In genomic region chr15:40092416-40093223, GRCh38 we compare ENCODE assay signal across 8 cellular contexts. TPM values are rescaled to one million over a fixed set of nuclear protein-coding genes. Genes with fewer than 3 reads are reported as not detected.
DNase-seq lines count a peak whose midpoint lies in the region; ATAC-seq and TF ChIP-seq lines count a peak whose summit lies in the region.

No MANE protein-coding gene starts in this region.

- H4K20me1 ChIP-seq in mammary epithelial cell (ENCODE audit: insufficient read depth, low read length) = no peaks in the 10 kb centered on the region

- no peak for TF ChIP-seq POLR2A in breast epithelium (IDR thresholded peaks at IDR 0.05)
- TF ChIP-seq POLR2A in erythroblast (IDR thresholded peaks at IDR 0.05; ENCODE audit: low read length) = no peak

- DNase-seq in breast epithelium (ENCODE audit: low spot score in 2 of 2) (no peak), mammary epithelial cell (no peak), SJSA1 (ENCODE audit: low read depth in 1 of 2, low spot score in 2 of 2) (peak in 1 of 2 experiments; percentile 64), erythroblast (lab: John Stamatoyannopoulos, UW) (no peak), SW480 (ENCODE audit: low spot score) (no peak)

- BruUV-seq in mammary epithelial cell (replicated peaks; lab: Mats Ljungman, UMichigan) = no TSS peak

- TF ChIP-seq CTCF in breast epithelium (IDR thresholded peaks at IDR 0.05) (peak in 1 of 3 donors; percentile 6), mammary epithelial cell (conservative IDR thresholded peaks at IDR 0.05 in 1 of 2, IDR thresholded peaks at IDR 0.05 in 1 of 2; ENCODE audit: extremely low read depth in 1 of 2, insufficient read depth in 1 of 2, low read depth in 1 of 2, low read length in 2 of 2) (no peak)

- dilution Hi-C loops in mammary epithelial cell (cut with HindIII; ENCODE audit: low sequenced_read_pairs) = no loop called here

- H3K4me2 ChIP-seq in mammary epithelial cell (ENCODE audit: insufficient read depth, low read depth, low read length) = no peak overlapping the region

- H3K4me1 ChIP-seq in breast epithelium = peaks cover 12 to 28% of the 10 kb centered on the region in 2 donors
- no peaks in the 10 kb centered on the region for H3K4me1 ChIP-seq in mammary epithelial cell (ENCODE audit: insufficient read depth, low read length)
- peaks cover 67% of the 10 kb centered on the region for H3K4me1 ChIP-seq in SJSA1 (replicated peaks)
- peaks cover 64% of the 10 kb centered on the region for H3K4me1 ChIP-seq in iPS-20b (ENCODE audit: insufficient read depth, low read length)
- H3K4me1 ChIP-seq in subcutaneous abdominal adipose tissue (ENCODE audit: control insufficient read depth in 5 of 5, insufficient read depth in 5 of 5, low read length in 5 of 5) = peaks cover 17 to 66% (median 64%) of the 10 kb centered on the region in 5 donors

- H3K36me3 ChIP-seq in breast epithelium (no peaks in the 10 kb centered on the region), mammary epithelial cell (ENCODE audit: insufficient read depth, low read length) (no peaks in the 10 kb centered on the region), SJSA1 (peaks cover 3% of the 10 kb centered on the region; the same call in 1 of the 2 replicates), iPS-20b (ENCODE audit: insufficient read depth, low read depth, low read length) (peaks cover 16% of the 10 kb centered on the region), subcutaneous abdominal adipose tissue (ENCODE audit: control insufficient read depth in 5 of 5, insufficient read depth in 5 of 5, low read length in 5 of 5) (peaks cover 0 to 24% (median 14%) of the 10 kb centered on the region in 5 donors)

- intact Hi-C loops in breast epithelium (cut with DNase I; ENCODE audit: low total_unique reads) = no loop called here
- intact Hi-C loops in mammary epithelial cell (cut with micrococcal nuclease) = no loop called here

- H3K4me3 ChIP-seq in breast epithelium (peak overlapping the region in 1 of 3 donors; percentile 3), mammary epithelial cell (replicated peaks in 1 of 3; ENCODE audit: insufficient read depth in 1 of 3, low read depth in 2 of 3, low read length in 3 of 3) (no peak overlapping the region), SJSA1 (no peak overlapping the region), iPS-20b (ENCODE audit: low read length) (peak overlapping the region; percentile 46; the same call in 1 of the 2 replicates), subcutaneous abdominal adipose tissue (ENCODE audit: low read depth in 1 of 5, low read length in 5 of 5) (peak overlapping the region in 1 of 5 donors; percentile 4)

- H2AFZ ChIP-seq in mammary epithelial cell (ENCODE audit: low read depth, low read length) = no peak overlapping the region

- in situ Hi-C loops in mammary epithelial cell (cut with MboI; ENCODE audit: low sequenced_read_pairs in 2 of 2) = loop anchor here (5.0 to 10.0 kb wide), 2 partner anchors 45 to 62 kb away; no protein-coding TSS in a partner anchor

- 50% methylated on average over 11 of the region's 12 CpGs for WGBS in mammary epithelial cell (ENCODE audit: low coverage, missing lambda C conversion rate)

- CTCF ChIA-PET in mammary epithelial cell (lab: Charles Lee; ENCODE audit: low non-redundant PET) = no interaction called here

- ATAC-seq in HG02852 (IDR thresholded peaks at IDR 0.05; ENCODE audit: unreplicated experiment) = no peak

- H3K9me3 ChIP-seq in breast epithelium (no peaks in the 10 kb centered on the region), mammary epithelial cell (replicated peaks; ENCODE audit: insufficient read depth, low read length) (no peaks in the 10 kb centered on the region), SJSA1 (replicated peaks) (no peaks in the 10 kb centered on the region; the same call in 1 of the 2 replicates), iPS-20b (ENCODE audit: insufficient read depth, low read depth, low read length) (no peaks in the 10 kb centered on the region), subcutaneous abdominal adipose tissue (ENCODE audit: control insufficient read depth in 5 of 5, low read length in 5 of 5) (no peaks in the 10 kb centered on the region)

- H3K9ac ChIP-seq in mammary epithelial cell (ENCODE audit: insufficient read depth, low read length) = no peak overlapping the region
- peak overlapping the region; percentile 40; the same call in 1 of the 2 replicates for H3K9ac ChIP-seq in iPS-20b (ENCODE audit: low read depth, low read length)
- H3K9ac ChIP-seq in subcutaneous abdominal adipose tissue (ENCODE audit: low read length in 5 of 5) = no peak overlapping the region

- no peaks in the 10 kb centered on the region for H3K79me2 ChIP-seq in mammary epithelial cell (ENCODE audit: insufficient read depth, low read length)

- peak overlapping the region; percentile 75 to 86 for H3K27ac ChIP-seq in breast epithelium
- H3K27ac ChIP-seq in mammary epithelial cell (ENCODE audit: insufficient read depth, low read depth, low read length) = no peak overlapping the region
- peak overlapping the region; percentile 43 for H3K27ac ChIP-seq in SJSA1
- H3K27ac ChIP-seq in iPS-20b (ENCODE audit: low read length) = no peak overlapping the region
- peak overlapping the region; percentile 17 for H3K27ac ChIP-seq in subcutaneous abdominal adipose tissue (ENCODE audit: low read depth, low read length)

- H3K27me3 ChIP-seq in breast epithelium (no peaks in the 10 kb centered on the region), mammary epithelial cell (ENCODE audit: insufficient read depth, low read length) (no peaks in the 10 kb centered on the region), SJSA1 (replicated peaks) (no peaks in the 10 kb centered on the region), iPS-20b (ENCODE audit: insufficient read depth, low read length) (no peaks in the 10 kb centered on the region), subcutaneous abdominal adipose tissue (ENCODE audit: control insufficient read depth in 5 of 5, insufficient read depth in 4 of 5, low read length in 5 of 5) (no peaks in the 10 kb centered on the region)

RNA-seq across cellular contexts. Expression of gene BMF, which starts 16.1 kb away (rescaled TPM):
- total RNA-seq in breast epithelium (10 to 100 TPM in 1 of 3 donors, 1 to 10 TPM in 2; 8.2 to 24.4 (median 9.3) TPM), mammary epithelial cell (1 to 10 TPM; 1.5 to 2.2 TPM)
- 0.22 TPM for polyA plus RNA-seq in mammary epithelial cell
- not detected for polyA minus RNA-seq in mammary epithelial cell
- total RNA-seq in SJSA1 (2014; rRNA removed; shearing (Covaris generic)) = 3.2 and 6.2 TPM in 2 replicates

RNA-seq across cellular contexts. Expression of gene SRP14, which starts 53.6 kb away (rescaled TPM):
- total RNA-seq in breast epithelium = 100 to 1,000 TPM; 279 to 310 (median 299) TPM
- 100 to 1,000 TPM in 1 of 2 donors, 10 to 100 TPM in 1; 85.7 to 148 TPM for total RNA-seq in mammary epithelial cell
- polyA plus RNA-seq in mammary epithelial cell = 231 TPM
- 50.4 TPM for polyA minus RNA-seq in mammary epithelial cell
- total RNA-seq in SJSA1 (2014; rRNA removed; shearing (Covaris generic)) = 355 and 405 TPM in 2 replicates

Comparison
In these comparisons a context has a peak if more than half of its experiments do, and no peak if none do; other contexts are left out.
1. H3K27ac ChIP-seq: peak in breast epithelium (2 of 2), SJSA1 (single experiment) and subcutaneous abdominal adipose tissue (single experiment); none in mammary epithelial cell (single experiment) and iPS-20b (single experiment).